In the genomic region with DNA sequence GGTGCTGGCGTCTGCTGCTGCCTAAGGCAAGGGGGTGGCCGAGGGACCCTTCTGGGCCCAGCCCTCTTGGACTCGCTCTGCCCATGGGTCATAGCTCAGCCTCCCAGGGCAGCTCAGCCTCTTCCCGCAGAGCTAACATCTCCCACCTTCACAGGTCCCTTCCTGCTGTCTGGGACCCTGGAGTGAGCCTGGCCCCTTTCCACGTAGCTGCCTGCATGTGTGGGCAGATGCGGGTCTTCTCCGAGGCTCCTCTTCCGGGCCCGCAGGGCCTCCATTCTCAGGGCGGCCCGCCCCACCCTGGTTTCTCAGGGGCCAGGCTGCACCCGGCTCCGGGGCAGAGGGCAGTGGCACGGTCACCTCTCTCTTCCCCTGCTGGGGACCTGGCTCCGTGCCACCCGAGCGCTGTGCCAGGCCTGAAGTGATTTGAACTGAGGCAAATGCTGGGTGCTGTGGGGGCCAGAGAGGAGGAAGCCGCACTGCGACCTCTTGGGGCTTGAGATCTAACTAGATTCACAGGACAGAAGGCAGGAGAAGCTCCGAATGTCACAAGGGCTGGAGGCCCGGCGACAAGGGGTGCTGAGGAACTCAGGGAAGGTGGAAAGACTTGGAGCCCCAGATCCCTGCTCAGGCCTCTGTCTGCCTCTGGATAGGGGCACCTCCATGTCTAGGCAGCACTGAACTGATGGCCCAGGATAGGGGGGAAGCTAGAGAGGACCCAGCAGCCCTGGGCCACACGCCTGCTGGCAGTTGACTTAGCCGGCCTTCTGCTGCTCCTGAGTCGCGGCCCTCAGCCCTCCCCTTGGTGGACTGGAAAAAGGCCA, we compare ENCODE assay signal across 18 cellular contexts. TPM values are rescaled to one million over a fixed set of nuclear protein-coding genes. Genes with fewer than 3 reads are reported as not detected.
DNase-seq lines count a peak whose midpoint lies in the region; ATAC-seq, FAIRE-seq and TF ChIP-seq lines count a peak whose summit lies in the region.
"Had no signal": no experiment of that assay in that cellular context is flagged by ENCODE, and none has a peak within 500 bp of the region (broad histone marks: within the 10 kb centered on the region; RNA-seq: fewer than 3 reads in every experiment).

No MANE protein-coding gene starts in this region.

- H3K23ac ChIP-seq in H1 (ENCODE audit: insufficient read length): no peak overlapping the region

- H3K9me3 ChIP-seq in H1 (ENCODE audit: insufficient read depth in 2 of 2, low read depth in 1 of 2, low read length in 1 of 2) (no peaks in the 10 kb centered on the region), right lobe of liver (no peaks in the 10 kb centered on the region), skeletal muscle tissue (ENCODE audit: control insufficient read depth in 3 of 3, low read length in 3 of 3) (no peaks in the 10 kb centered on the region), Caco-2 (no peaks in the 10 kb centered on the region)
- H3K9me3 ChIP-seq: thoracic aorta had no signal

- H3K4me1 Mint-ChIP-seq in Caco-2 (ENCODE audit: low read depth, unreplicated experiment): no peaks in the 10 kb centered on the region
- H3K4me1 Mint-ChIP-seq: activated CD4-positive, alpha-beta T cell treated with anti-CD3 and anti-CD28 coated beads, Interleukin-2, amount 10 ng/mL, durations not matched to agents 7 days and 5 days; T-cell had no signal

- H2BK20ac ChIP-seq in H1 (ENCODE audit: low read length): no peak overlapping the region

- no peaks in the 10 kb centered on the region for H3K79me1 ChIP-seq in H1 (ENCODE audit: low read depth, low read length)

- ATAC-seq in right lobe of liver (peak; percentile 81 to 86 (median 82)), GM19397 (IDR thresholded peaks at IDR 0.05; ENCODE audit: unreplicated experiment) (no peak)
- ATAC-seq: T-cell had no signal

- WGBS in H1 (ENCODE audit: extremely low coverage in 1 of 2, insufficient coverage in 1 of 2, insufficient read length in 1 of 2, insufficient replicate concordance in 2 of 2, low coverage in 1 of 2, low lambda C conversion rate in 2 of 2, missing lambda C conversion rate in 1 of 2), 2 experiments: 92% methylated on average over 24 of the region's 26 CpGs; no CpG with 5 or more reads in 1 of the 2 experiments
- WGBS in right lobe of liver (ENCODE audit: insufficient coverage, low coverage, low lambda C conversion rate, missing lambda C conversion rate): 23% methylated on average over 14 of the region's 26 CpGs

- H3K4me3 ChIP-seq in H1 (ENCODE audit: extremely low read depth in 1 of 4, insufficient read depth in 2 of 4, low read depth in 3 of 4, low read length in 4 of 4) (no peak overlapping the region), right lobe of liver (peak overlapping the region in 1 of 3 donors; percentile 38), skeletal muscle tissue (ENCODE audit: low read length in 3 of 3) (peak overlapping the region in 2 of 3 donors; percentile 27 to 52), Caco-2 (ENCODE audit: low read depth, low read length) (no peak overlapping the region)
- H3K4me3 ChIP-seq: thoracic aorta had no signal

- peak overlapping the region; percentile 35; the same call in 1 of the 2 replicates for H2BK5ac ChIP-seq in H1 (ENCODE audit: low read depth, low read length)

- no peak for TF ChIP-seq EP300 in H1 (IDR thresholded peaks at IDR 0.05; ENCODE audit: borderline replicate concordance in 1 of 2, low read depth in 2 of 2, low read length in 2 of 2)

- POLR2A ChIA-PET in H1 (lab: Charles Lee; ENCODE audit: partially characterized antibody): interaction anchor here (1.3 kb wide), 1 partner anchor 68 kb away, joined by 3 read pairs; no protein-coding TSS in a partner anchor
- POLR2A ChIA-PET in Caco-2 (lab: Charles Lee): no interaction called here

- CTCF ChIA-PET in H1 (lab: Charles Lee; ENCODE audit: partially characterized antibody): interaction anchor here (0.8 to 1.7 kb wide), 3 partner anchors 12 to 468 kb away, joined by 3 to 6 read pairs (median 4); no protein-coding TSS in a partner anchor
- CTCF ChIA-PET in Caco-2 (lab: Charles Lee): no interaction called here

- no peak overlapping the region for H4K5ac ChIP-seq in H1 (ENCODE audit: insufficient read length, low read depth, low read length)

- intact Hi-C loops in right lobe of liver (cut with DNase I): no loop called here
- intact Hi-C loops in Caco-2 (cut with micrococcal nuclease; ENCODE audit: unreplicated experiment): no loop called here

- peak; percentile 38 for DNase-seq in NCI-H1092 (lab: John Stamatoyannopoulos, UW)
- DNase-seq in H1 (ENCODE audit: low read depth in 1 of 2, low spot score in 2 of 2): no peak
- DNase-seq in right lobe of liver: peak; percentile 90 to 95 (median 94)
- no peak for DNase-seq in NCI-H2029 (lab: John Stamatoyannopoulos, UW)
- no peak for DNase-seq in NCI-H1436 treated with DMSO at 0.1 percent for 48 hours (lab: John Stamatoyannopoulos, UW)
- DNase-seq in Caco-2: no peak
- DNase-seq: activated CD4-positive, alpha-beta T cell treated with anti-CD3 and anti-CD28 coated beads, Interleukin-2, amount 10 ng/mL, durations not matched to agents 7 days and 5 days; activated gamma-delta T cell treated with Interleukin-2 at 50 U/mL for 16 hours; cerebellar nuclear complex; DND-41; KG1; mesendoderm; NCI-H524 had no signal

- H3K56ac ChIP-seq in H1 (replicated peaks; ENCODE audit: insufficient read length, low read depth, low read length): no peak overlapping the region

- no peak overlapping the region for H2AK5ac ChIP-seq in H1 (ENCODE audit: low read depth, low read length)

- peaks cover 11% of the 10 kb centered on the region; the same call in 1 of the 2 replicates for H3K23me2 ChIP-seq in H1 (ENCODE audit: low read depth, low read length)

- peaks cover 44% of the 10 kb centered on the region for H3K36me3 Mint-ChIP-seq in Caco-2 (ENCODE audit: insufficient read depth, unreplicated experiment)

- peaks cover 4% of the 10 kb centered on the region in 2 experiments for H4K20me1 ChIP-seq in H1 (replicated peaks in 1 of 2; ENCODE audit: control insufficient read depth in 1 of 2, insufficient read depth in 2 of 2, low read length in 2 of 2)

- H2AFZ ChIP-seq in H1 (ENCODE audit: low read length): no peak overlapping the region

- H2BK12ac ChIP-seq in H1 (ENCODE audit: low read depth, low read length): no peak overlapping the region

- H3K4me3 Mint-ChIP-seq in Caco-2 (ENCODE audit: unreplicated experiment): no peak overlapping the region
- H3K4me3 Mint-ChIP-seq: activated CD4-positive, alpha-beta T cell treated with anti-CD3 and anti-CD28 coated beads, Interleukin-2, amount 10 ng/mL, durations not matched to agents 7 days and 5 days; nephron; T-cell had no signal

- H3K27ac Mint-ChIP-seq in Caco-2 (ENCODE audit: unreplicated experiment): no peak overlapping the region
- H3K27ac Mint-ChIP-seq: activated CD4-positive, alpha-beta T cell treated with anti-CD3 and anti-CD28 coated beads, Interleukin-2, amount 10 ng/mL, durations not matched to agents 7 days and 5 days; nephron; T-cell had no signal

- no peak overlapping the region for H3K9ac ChIP-seq in H1 (replicated peaks in 1 of 4; ENCODE audit: extremely low read depth in 1 of 4, low read depth in 3 of 4, low read length in 3 of 4)
- peak overlapping the region; percentile 51 to 85 (median 70) for H3K9ac ChIP-seq in skeletal muscle tissue (ENCODE audit: low read depth in 1 of 3, low read length in 3 of 3)

- H2BK15ac ChIP-seq in H1 (ENCODE audit: low read length): no peak overlapping the region

- no peak for TF ChIP-seq CTCF in H1 (IDR thresholded peaks at IDR 0.05; ENCODE audit: control extremely low read depth in 1 of 3, insufficient read depth in 1 of 3, low read depth in 1 of 3, low read length in 3 of 3)
- TF ChIP-seq CTCF in right lobe of liver (IDR thresholded peaks at IDR 0.05): no peak
- TF ChIP-seq CTCF in Caco-2 (IDR thresholded peaks at IDR 0.05; ENCODE audit: insufficient read depth in 1 of 2, low read depth in 1 of 2, low read length in 1 of 2, severe bottlenecking in 1 of 2, unreplicated experiment in 1 of 2): no peak

- H3K4me1 ChIP-seq in H1 (replicated peaks in 1 of 4; ENCODE audit: control insufficient read depth in 3 of 4, insufficient read depth in 4 of 4, low read length in 3 of 4) (no peaks in the 10 kb centered on the region; a peak in 1 of 7 replicates), right lobe of liver (peaks cover 0 to 37% (median 20%) of the 10 kb centered on the region in 4 donors), skeletal muscle tissue (ENCODE audit: control insufficient read depth in 3 of 3, insufficient read depth in 3 of 3, low read length in 3 of 3) (peaks cover 69 to 100% (median 98%) of the 10 kb centered on the region in 3 donors), Caco-2 (no peaks in the 10 kb centered on the region)

- H3K27me3 ChIP-seq in H1 (replicated peaks in 1 of 4; ENCODE audit: control insufficient read depth in 3 of 4, extremely low read depth in 1 of 4, insufficient read depth in 3 of 4, low read length in 3 of 4) (no peaks in the 10 kb centered on the region), right lobe of liver (no peaks in the 10 kb centered on the region), skeletal muscle tissue (ENCODE audit: control insufficient read depth in 3 of 3, insufficient read depth in 3 of 3, low read length in 3 of 3) (no peaks in the 10 kb centered on the region), Caco-2 (replicated peaks; ENCODE audit: control insufficient read depth, insufficient read depth, low read length) (no peaks in the 10 kb centered on the region)

- H3K27me3 Mint-ChIP-seq in Caco-2 (ENCODE audit: insufficient read depth, unreplicated experiment): no peaks in the 10 kb centered on the region
- H3K27me3 Mint-ChIP-seq: activated CD4-positive, alpha-beta T cell treated with anti-CD3 and anti-CD28 coated beads, Interleukin-2, amount 10 ng/mL, durations not matched to agents 7 days and 5 days; T-cell had no signal

- FAIRE-seq in H1 (lab: Jason Lieb, UNC): no peak

- H4K91ac ChIP-seq in H1 (replicated peaks; ENCODE audit: insufficient read length, low read length): no peak overlapping the region

- H3K4ac ChIP-seq in H1 (replicated peaks; ENCODE audit: insufficient read length, low read depth, low read length): no peak overlapping the region

- peaks cover 0 to 6% (median 0%) of the 10 kb centered on the region in 4 experiments; a peak in 3 of 8 replicates for H3K36me3 ChIP-seq in H1 (ENCODE audit: control insufficient read depth in 2 of 4, insufficient read depth in 4 of 4, low read length in 3 of 4)
- peaks cover 0 to 35% (median 16%) of the 10 kb centered on the region in 4 donors for H3K36me3 ChIP-seq in right lobe of liver
- H3K36me3 ChIP-seq in skeletal muscle tissue (ENCODE audit: control insufficient read depth in 3 of 3, insufficient read depth in 3 of 3, low read length in 3 of 3): peaks cover 53 to 57% (median 57%) of the 10 kb centered on the region in 3 donors
- H3K36me3 ChIP-seq in Caco-2 (ENCODE audit: control insufficient read depth, insufficient read depth, low read length): peaks cover 1% of the 10 kb centered on the region
- H3K36me3 ChIP-seq: thoracic aorta had no signal

- H3K9me3 Mint-ChIP-seq in Caco-2 (ENCODE audit: unreplicated experiment): no peaks in the 10 kb centered on the region
- H3K9me3 Mint-ChIP-seq: activated CD4-positive, alpha-beta T cell treated with anti-CD3 and anti-CD28 coated beads, Interleukin-2, amount 10 ng/mL, durations not matched to agents 7 days and 5 days; nephron; T-cell had no signal

- no peak for TF ChIP-seq POLR2A in H1 (IDR thresholded peaks at IDR 0.05; ENCODE audit: control extremely low read depth in 1 of 2, low read depth in 2 of 2, low read length in 2 of 2)
- TF ChIP-seq POLR2A in right lobe of liver (IDR thresholded peaks at IDR 0.05): no peak

- H2BK120ac ChIP-seq in H1 (replicated peaks; ENCODE audit: low read depth, low read length): no peak overlapping the region

- BruUV-seq in Caco-2 (replicated peaks; lab: Mats Ljungman, UMichigan): no TSS peak

- H3K14ac ChIP-seq in H1 (ENCODE audit: insufficient read length): no peak overlapping the region

- TF ChIP-seq RAD21 in H1 (IDR thresholded peaks at IDR 0.05 in 1 of 2, conservative IDR thresholded peaks at IDR 0.05 in 1 of 2; ENCODE audit: low read depth in 2 of 2, low read length in 2 of 2): no peak

- no peaks in the 10 kb centered on the region for H3K79me2 ChIP-seq in H1 (ENCODE audit: control insufficient read depth in 1 of 2, insufficient read depth in 2 of 2, low read length in 2 of 2)

- no peak overlapping the region for H3K18ac ChIP-seq in H1 (ENCODE audit: extremely low read depth, low read length)

- H4K8ac ChIP-seq in H1 (ENCODE audit: extremely low read depth, insufficient read depth, low read length): peak overlapping the region; percentile 89; the same call in 1 of the 2 replicates

- H3K4me2 ChIP-seq in H1 (ENCODE audit: insufficient read depth in 1 of 2, low read depth in 2 of 2, low read length in 2 of 2): no peak overlapping the region

- no peak overlapping the region for H3K27ac ChIP-seq in H1 (ENCODE audit: low read depth, low read length)
- H3K27ac ChIP-seq in right lobe of liver: peak overlapping the region; percentile 5 to 82 (median 44)
- H3K27ac ChIP-seq in skeletal muscle tissue (ENCODE audit: low read depth, low read length): peak overlapping the region; percentile 87
- H3K27ac ChIP-seq: thoracic aorta had no signal

RNA-seq across cellular contexts. Expression of a gene that starts 40.7 kb away (rescaled TPM):
- total RNA-seq in H1 (2021; fragmentation: NEBNext Ultra II Directional; extraction: Animal tissue kit (Norgen Biotek cat#: 25700)): 38.9 and 39.0 TPM in 2 replicates
- 28.5 and 40.2 TPM in 2 replicates for polyA plus RNA-seq in H1 (2011; rRNA removed)
- polyA plus RNA-seq in H1 (2011; cell fraction: cytosol; rRNA removed): 38.6 TPM
- polyA plus RNA-seq in H1 (2011; cell fraction: nucleus; rRNA removed): 61.2 TPM
- 27.1 to 32.5 TPM (median 31.3 TPM) in 4 replicates for polyA plus RNA-seq in H1 (2012, experiment 1 of 2)
- polyA plus RNA-seq in H1 (2012, experiment 2 of 2): 35.2 TPM
- 17.0 TPM for polyA plus RNA-seq in H1 (2013, experiment 1 of 2)
- polyA plus RNA-seq in H1 (2013, experiment 2 of 2): 17.1 TPM
- polyA minus RNA-seq in H1 (2011; rRNA and poly(A)+ RNA removed): 19.0 and 25.9 TPM in 2 replicates
- polyA minus RNA-seq in H1 (2011; cell fraction: cytosol; rRNA and poly(A)+ RNA removed): 16.7 TPM
- 16.0 TPM for polyA minus RNA-seq in H1 (2011; cell fraction: nucleus; rRNA and poly(A)+ RNA removed)
- 10 to 100 TPM; 51.6 to 78.1 (median 69.6) TPM for total RNA-seq in right lobe of liver
- total RNA-seq in skeletal muscle tissue: 64.7 TPM
- 50.0 and 57.2 TPM in 2 replicates for total RNA-seq in Caco-2 (2022)

Comparison
In these comparisons a context has a peak if more than half of its experiments do, and no peak if none do; other contexts are left out.
1. DNase-seq: peak in NCI-H1092 (single experiment) and right lobe of liver (3 of 3); none in H1 (0 of 2), NCI-H2029 (single experiment), NCI-H1436 treated with DMSO at 0.1 percent for 48 hours (single experiment) and Caco-2 (0 of 2).
2. H3K4me3 ChIP-seq: peak in skeletal muscle tissue (2 of 3); none in H1 (0 of 4) and Caco-2 (single experiment).
3. H3K9ac ChIP-seq: peak in skeletal muscle tissue (3 of 3); none in H1 (0 of 4).